In the genomic region with DNA sequence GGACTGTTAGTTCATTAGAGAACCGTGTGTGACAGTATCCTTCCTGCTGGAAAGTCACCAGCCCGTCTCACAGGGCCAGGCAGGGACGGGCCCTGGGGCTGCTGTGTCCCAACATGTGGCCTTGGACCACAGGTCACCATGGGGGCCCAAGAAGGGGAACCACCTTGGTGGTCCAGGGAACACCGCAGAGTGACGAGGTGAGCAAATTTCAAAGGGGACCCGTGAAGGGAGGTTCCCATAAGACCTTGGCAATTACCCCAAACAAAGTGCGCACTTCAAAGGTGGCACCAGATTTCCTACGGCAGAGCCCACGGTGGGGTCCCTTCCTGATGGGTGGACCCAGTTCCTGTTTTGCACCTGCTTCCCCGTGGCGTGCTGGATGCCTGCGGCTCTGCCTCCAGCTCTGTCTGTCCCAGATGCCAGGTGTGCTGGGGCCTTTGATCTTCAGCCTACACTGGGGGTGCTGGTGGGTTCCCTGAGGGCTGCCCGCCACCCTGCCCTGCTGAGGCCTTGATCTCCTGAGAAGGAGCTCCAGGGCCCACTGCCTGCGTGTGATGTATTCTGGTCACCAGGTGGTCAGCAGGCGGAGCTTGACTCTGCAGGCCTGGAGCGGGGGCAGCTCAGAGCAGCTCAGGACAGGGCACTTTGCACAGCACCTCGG, we compare ENCODE assay signal across 1 cellular context.
A peak's percentile ranks its signal among the peaks of the same experiment; 100 is the strongest.
TF ChIP-seq lines count a peak whose summit lies in the region.

No MANE protein-coding gene starts in this region.

TF ChIP-seq in HepG2, 621 proteins besides CTCF, POLR2A, EP300 and RAD21 (continued from another document and continues in another):
- TF ChIP-seq, protein P1, sequence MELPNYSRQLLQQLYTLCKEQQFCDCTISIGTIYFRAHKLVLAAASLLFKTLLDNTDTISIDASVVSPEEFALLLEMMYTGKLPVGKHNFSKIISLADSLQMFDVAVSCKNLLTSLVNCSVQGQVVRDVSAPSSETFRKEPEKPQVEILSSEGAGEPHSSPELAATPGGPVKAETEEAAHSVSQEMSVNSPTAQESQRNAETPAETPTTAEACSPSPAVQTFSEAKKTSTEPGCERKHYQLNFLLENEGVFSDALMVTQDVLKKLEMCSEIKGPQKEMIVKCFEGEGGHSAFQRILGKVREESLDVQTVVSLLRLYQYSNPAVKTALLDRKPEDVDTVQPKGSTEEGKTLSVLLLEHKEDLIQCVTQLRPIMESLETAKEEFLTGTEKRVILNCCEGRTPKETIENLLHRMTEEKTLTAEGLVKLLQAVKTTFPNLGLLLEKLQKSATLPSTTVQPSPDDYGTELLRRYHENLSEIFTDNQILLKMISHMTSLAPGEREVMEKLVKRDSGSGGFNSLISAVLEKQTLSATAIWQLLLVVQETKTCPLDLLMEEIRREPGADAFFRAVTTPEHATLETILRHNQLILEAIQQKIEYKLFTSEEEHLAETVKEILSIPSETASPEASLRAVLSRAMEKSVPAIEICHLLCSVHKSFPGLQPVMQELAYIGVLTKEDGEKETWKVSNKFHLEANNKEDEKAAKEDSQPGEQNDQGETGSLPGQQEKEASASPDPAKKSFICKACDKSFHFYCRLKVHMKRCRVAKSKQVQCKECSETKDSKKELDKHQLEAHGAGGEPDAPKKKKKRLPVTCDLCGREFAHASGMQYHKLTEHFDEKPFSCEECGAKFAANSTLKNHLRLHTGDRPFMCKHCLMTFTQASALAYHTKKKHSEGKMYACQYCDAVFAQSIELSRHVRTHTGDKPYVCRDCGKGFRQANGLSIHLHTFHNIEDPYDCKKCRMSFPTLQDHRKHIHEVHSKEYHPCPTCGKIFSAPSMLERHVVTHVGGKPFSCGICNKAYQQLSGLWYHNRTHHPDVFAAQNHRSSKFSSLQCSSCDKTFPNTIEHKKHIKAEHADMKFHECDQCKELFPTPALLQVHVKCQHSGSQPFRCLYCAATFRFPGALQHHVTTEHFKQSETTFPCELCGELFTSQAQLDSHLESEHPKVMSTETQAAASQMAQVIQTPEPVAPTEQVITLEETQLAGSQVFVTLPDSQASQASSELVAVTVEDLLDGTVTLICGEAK (IDR thresholded peaks at IDR 0.05) = no peak
- TF ChIP-seq, protein P1 (CRISPR knock-in tag; IDR thresholded peaks at IDR 0.05) = no peak
- TF ChIP-seq ZC3H4 (CRISPR knock-in tag; IDR thresholded peaks at IDR 0.05; ENCODE audit: borderline replicate concordance) (no peak), KMT2A (CRISPR knock-in tag; IDR thresholded peaks at IDR 0.05) (0 out of 2 replicates have a peak, but pooled peaks have one; percentile 55), EEA1 (CRISPR knock-in tag; IDR thresholded peaks at IDR 0.05; ENCODE audit: borderline replicate concordance) (no peak), MIER2 (CRISPR knock-in tag; IDR thresholded peaks at IDR 0.05) (no peak), SOX5 (CRISPR knock-in tag; IDR thresholded peaks at IDR 0.05; ENCODE audit: borderline replicate concordance) (no peak), TCF7L2 (IDR thresholded peaks at IDR 0.05; ENCODE audit: low read depth, low read length) (no peak; the same call in 1 of the 2 replicates), THAP7 (CRISPR knock-in tag; IDR thresholded peaks at IDR 0.05) (no peak), TGIF2 (CRISPR knock-in tag; IDR thresholded peaks at IDR 0.05) (no peak), SCMH1 (CRISPR knock-in tag; IDR thresholded peaks at IDR 0.05; ENCODE audit: borderline replicate concordance) (no peak), ZNF703 (CRISPR knock-in tag; IDR thresholded peaks at IDR 0.05; ENCODE audit: borderline replicate concordance) (0 out of 2 replicates have a peak, but pooled peaks have one; percentile 55), NFRKB (IDR thresholded peaks at IDR 0.05) (no peak), ZNF543 (CRISPR knock-in tag; IDR thresholded peaks at IDR 0.05) (peak; percentile 1; the same call in 1 of the 2 replicates), KLF15 (CRISPR knock-in tag; IDR thresholded peaks at IDR 0.05; ENCODE audit: borderline replicate concordance) (no peak), SRY (CRISPR knock-in tag; IDR thresholded peaks at IDR 0.05) (no peak), ZNF484 (CRISPR knock-in tag; IDR thresholded peaks at IDR 0.05; ENCODE audit: borderline replicate concordance, low read depth) (0 out of 2 replicates have a peak, but pooled peaks have one; percentile 46), TRIM22 (IDR thresholded peaks at IDR 0.05) (no peak), ZNF224 (CRISPR knock-in tag; IDR thresholded peaks at IDR 0.05) (no peak), ETV6 (CRISPR knock-in tag; conservative IDR thresholded peaks at IDR 0.05) (no peak), NCOA5 (CRISPR knock-in tag; IDR thresholded peaks at IDR 0.05) (no peak), TFAP4 (IDR thresholded peaks at IDR 0.05; ENCODE audit: borderline replicate concordance, low read depth) (no peak; the same call in 1 of the 2 replicates), DR1 (CRISPR knock-in tag; IDR thresholded peaks at IDR 0.05) (0 out of 2 replicates have a peak, but pooled peaks have one; percentile 38), POLR2AphosphoS5 (IDR thresholded peaks at IDR 0.05; ENCODE audit: low read depth, low read length) (no peak), ZNF605 (CRISPR knock-in tag; IDR thresholded peaks at IDR 0.05) (no peak; the same call in 1 of the 2 replicates), HES4 (CRISPR knock-in tag; IDR thresholded peaks at IDR 0.05; ENCODE audit: borderline replicate concordance) (no peak), ZNF382 (CRISPR knock-in tag; IDR thresholded peaks at IDR 0.05; ENCODE audit: borderline replicate concordance) (no peak), RFX1 (IDR thresholded peaks at IDR 0.05) (no peak), ZIK1 (CRISPR knock-in tag; IDR thresholded peaks at IDR 0.05; ENCODE audit: borderline replicate concordance, low read depth) (no peak), ZFP36L1 (CRISPR knock-in tag; IDR thresholded peaks at IDR 0.05) (no peak; the same call in 1 of the 2 replicates), AHR (CRISPR knock-in tag; IDR thresholded peaks at IDR 0.05) (no peak), KAT2B (IDR thresholded peaks at IDR 0.05; ENCODE audit: borderline replicate concordance, low read depth, low read length) (no peak), ATF1 (CRISPR knock-in tag; IDR thresholded peaks at IDR 0.05) (no peak), MEIS1 (CRISPR knock-in tag; IDR thresholded peaks at IDR 0.05; ENCODE audit: borderline replicate concordance) (no peak), ZNF12 (CRISPR knock-in tag; IDR thresholded peaks at IDR 0.05) (no peak)
- TF ChIP-seq, protein P2, sequence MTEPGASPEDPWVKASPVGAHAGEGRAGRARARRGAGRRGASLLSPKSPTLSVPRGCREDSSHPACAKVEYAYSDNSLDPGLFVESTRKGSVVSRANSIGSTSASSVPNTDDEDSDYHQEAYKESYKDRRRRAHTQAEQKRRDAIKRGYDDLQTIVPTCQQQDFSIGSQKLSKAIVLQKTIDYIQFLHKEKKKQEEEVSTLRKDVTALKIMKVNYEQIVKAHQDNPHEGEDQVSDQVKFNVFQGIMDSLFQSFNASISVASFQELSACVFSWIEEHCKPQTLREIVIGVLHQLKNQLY (CRISPR knock-in tag; IDR thresholded peaks at IDR 0.05) = no peak; the same call in 1 of the 2 replicates
- TF ChIP-seq, protein P3, sequence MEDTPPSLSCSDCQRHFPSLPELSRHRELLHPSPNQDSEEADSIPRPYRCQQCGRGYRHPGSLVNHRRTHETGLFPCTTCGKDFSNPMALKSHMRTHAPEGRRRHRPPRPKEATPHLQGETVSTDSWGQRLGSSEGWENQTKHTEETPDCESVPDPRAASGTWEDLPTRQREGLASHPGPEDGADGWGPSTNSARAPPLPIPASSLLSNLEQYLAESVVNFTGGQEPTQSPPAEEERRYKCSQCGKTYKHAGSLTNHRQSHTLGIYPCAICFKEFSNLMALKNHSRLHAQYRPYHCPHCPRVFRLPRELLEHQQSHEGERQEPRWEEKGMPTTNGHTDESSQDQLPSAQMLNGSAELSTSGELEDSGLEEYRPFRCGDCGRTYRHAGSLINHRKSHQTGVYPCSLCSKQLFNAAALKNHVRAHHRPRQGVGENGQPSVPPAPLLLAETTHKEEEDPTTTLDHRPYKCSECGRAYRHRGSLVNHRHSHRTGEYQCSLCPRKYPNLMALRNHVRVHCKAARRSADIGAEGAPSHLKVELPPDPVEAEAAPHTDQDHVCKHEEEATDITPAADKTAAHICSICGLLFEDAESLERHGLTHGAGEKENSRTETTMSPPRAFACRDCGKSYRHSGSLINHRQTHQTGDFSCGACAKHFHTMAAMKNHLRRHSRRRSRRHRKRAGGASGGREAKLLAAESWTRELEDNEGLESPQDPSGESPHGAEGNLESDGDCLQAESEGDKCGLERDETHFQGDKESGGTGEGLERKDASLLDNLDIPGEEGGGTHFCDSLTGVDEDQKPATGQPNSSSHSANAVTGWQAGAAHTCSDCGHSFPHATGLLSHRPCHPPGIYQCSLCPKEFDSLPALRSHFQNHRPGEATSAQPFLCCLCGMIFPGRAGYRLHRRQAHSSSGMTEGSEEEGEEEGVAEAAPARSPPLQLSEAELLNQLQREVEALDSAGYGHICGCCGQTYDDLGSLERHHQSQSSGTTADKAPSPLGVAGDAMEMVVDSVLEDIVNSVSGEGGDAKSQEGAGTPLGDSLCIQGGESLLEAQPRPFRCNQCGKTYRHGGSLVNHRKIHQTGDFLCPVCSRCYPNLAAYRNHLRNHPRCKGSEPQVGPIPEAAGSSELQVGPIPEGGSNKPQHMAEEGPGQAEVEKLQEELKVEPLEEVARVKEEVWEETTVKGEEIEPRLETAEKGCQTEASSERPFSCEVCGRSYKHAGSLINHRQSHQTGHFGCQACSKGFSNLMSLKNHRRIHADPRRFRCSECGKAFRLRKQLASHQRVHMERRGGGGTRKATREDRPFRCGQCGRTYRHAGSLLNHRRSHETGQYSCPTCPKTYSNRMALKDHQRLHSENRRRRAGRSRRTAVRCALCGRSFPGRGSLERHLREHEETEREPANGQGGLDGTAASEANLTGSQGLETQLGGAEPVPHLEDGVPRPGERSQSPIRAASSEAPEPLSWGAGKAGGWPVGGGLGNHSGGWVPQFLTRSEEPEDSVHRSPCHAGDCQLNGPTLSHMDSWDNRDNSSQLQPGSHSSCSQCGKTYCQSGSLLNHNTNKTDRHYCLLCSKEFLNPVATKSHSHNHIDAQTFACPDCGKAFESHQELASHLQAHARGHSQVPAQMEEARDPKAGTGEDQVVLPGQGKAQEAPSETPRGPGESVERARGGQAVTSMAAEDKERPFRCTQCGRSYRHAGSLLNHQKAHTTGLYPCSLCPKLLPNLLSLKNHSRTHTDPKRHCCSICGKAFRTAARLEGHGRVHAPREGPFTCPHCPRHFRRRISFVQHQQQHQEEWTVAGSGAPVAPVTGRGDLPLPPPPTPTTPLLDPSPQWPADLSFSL (CRISPR knock-in tag; IDR thresholded peaks at IDR 0.05) = 0 out of 2 replicates have a peak, but pooled peaks have one; percentile 37
- TF ChIP-seq, protein P4, sequence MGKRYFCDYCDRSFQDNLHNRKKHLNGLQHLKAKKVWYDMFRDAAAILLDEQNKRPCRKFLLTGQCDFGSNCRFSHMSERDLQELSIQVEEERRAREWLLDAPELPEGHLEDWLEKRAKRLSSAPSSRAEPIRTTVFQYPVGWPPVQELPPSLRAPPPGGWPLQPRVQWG (CRISPR knock-in tag; IDR thresholded peaks at IDR 0.05; ENCODE audit: borderline replicate concordance, low read depth) = no peak
- TF ChIP-seq, protein P5, sequence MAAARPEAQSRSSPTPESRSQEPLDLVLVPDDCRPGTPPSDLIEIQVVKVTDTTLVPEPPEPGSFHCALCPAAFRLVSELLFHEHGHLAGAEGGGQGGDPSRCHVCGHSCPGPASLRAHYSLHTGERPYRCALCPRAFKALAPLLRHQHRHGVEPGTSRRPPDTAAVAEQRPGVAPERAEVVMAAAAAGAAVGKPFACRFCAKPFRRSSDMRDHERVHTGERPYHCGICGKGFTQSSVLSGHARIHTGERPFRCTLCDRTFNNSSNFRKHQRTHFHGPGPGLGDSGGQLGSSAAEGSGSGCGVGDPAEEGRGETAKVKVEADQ (CRISPR knock-in tag; IDR thresholded peaks at IDR 0.05; ENCODE audit: borderline replicate concordance) = no peak
